In genomic region chr18:12934454-12935071, GRCh38 we compare ENCODE assay signal across 8 cellular contexts. TPM values are rescaled to one million over a fixed set of nuclear protein-coding genes. Genes with fewer than 3 reads are reported as not detected.
DNase-seq lines count a peak whose midpoint lies in the region; ATAC-seq and TF ChIP-seq lines count a peak whose summit lies in the region.

No MANE protein-coding gene starts in this region.

- no CpG with 5 or more reads among the region's 11 CpGs for WGBS in mesendoderm (ENCODE audit: extremely low coverage, insufficient coverage, low lambda C conversion rate)

- H3K4me3 Mint-ChIP-seq in CD4-positive, alpha-beta T cell: no peak overlapping the region
- no peak overlapping the region for H3K4me3 Mint-ChIP-seq in effector memory CD8-positive, alpha-beta T cell

- no peaks in the 10 kb centered on the region for H3K36me3 Mint-ChIP-seq in CD4-positive, alpha-beta T cell (ENCODE audit: low read depth)
- H3K36me3 Mint-ChIP-seq in effector memory CD8-positive, alpha-beta T cell (ENCODE audit: insufficient read depth): peaks cover 6% of the 10 kb centered on the region

- H3K9me3 Mint-ChIP-seq in CD4-positive, alpha-beta T cell: no peaks in the 10 kb centered on the region
- H3K9me3 Mint-ChIP-seq in effector memory CD8-positive, alpha-beta T cell: no peaks in the 10 kb centered on the region

- H2BK120ac ChIP-seq in mesendoderm (ENCODE audit: low read depth, low read length): no peak overlapping the region

- H2AK5ac ChIP-seq in mesendoderm (ENCODE audit: low read length): no peak overlapping the region

- H2BK15ac ChIP-seq in mesendoderm (replicated peaks; ENCODE audit: low read depth): no peak overlapping the region

- no peaks in the 10 kb centered on the region for H3K27me3 ChIP-seq in CD4-positive, alpha-beta T cell (ENCODE audit: control insufficient read depth, insufficient read depth, low read length)
- no peaks in the 10 kb centered on the region for H3K27me3 ChIP-seq in mesendoderm (ENCODE audit: insufficient read depth, low read length, poor library complexity)

- H3K56ac ChIP-seq in mesendoderm (ENCODE audit: low read length): no peak overlapping the region

- no peak overlapping the region for H3K4me2 ChIP-seq in mesendoderm (ENCODE audit: low read length)

- no peak overlapping the region for H4K5ac ChIP-seq in mesendoderm (ENCODE audit: low read length)

- H4K8ac ChIP-seq in mesendoderm (ENCODE audit: low read depth, low read length): no peak overlapping the region

- H3K4me1 Mint-ChIP-seq in CD4-positive, alpha-beta T cell (ENCODE audit: low read depth): no peaks in the 10 kb centered on the region
- peaks cover 15 to 17% of the 10 kb centered on the region in 2 donors for H3K4me1 Mint-ChIP-seq in effector memory CD8-positive, alpha-beta T cell (ENCODE audit: low read depth in 2 of 2)

- H3K9me3 ChIP-seq in CD4-positive, alpha-beta T cell (ENCODE audit: control insufficient read depth, low read length): no peaks in the 10 kb centered on the region

- CTCF ChIA-PET in CD4-positive, alpha-beta T cell (lab: Charles Lee): interaction anchor here (0.6 to 3.2 kb wide), 15 partner anchors 9 to 540 kb away, joined by 3 to 61 read pairs (median 4); partner anchors contain the start of genes CEP76 and PSMG2

- H3K4ac ChIP-seq in mesendoderm (ENCODE audit: low read depth, low read length): no peak overlapping the region

- peaks cover 3% of the 10 kb centered on the region for H3K27me3 Mint-ChIP-seq in CD4-positive, alpha-beta T cell
- peaks cover 0 to 8% of the 10 kb centered on the region in 2 donors for H3K27me3 Mint-ChIP-seq in effector memory CD8-positive, alpha-beta T cell

- no peaks in the 10 kb centered on the region for H3K4me1 ChIP-seq in mesendoderm (ENCODE audit: control insufficient read depth, low read depth, low read length)

- no peak overlapping the region for H3K4me3 ChIP-seq in mesendoderm (ENCODE audit: low read length)

- intact Hi-C loops in CD4-positive, alpha-beta T cell (cut with DNase I, micrococcal nuclease): loop anchor here (1.0 to 5.0 kb wide), 5 partner anchors 190 to 607 kb away; no protein-coding TSS in a partner anchor

- H2BK5ac ChIP-seq in mesendoderm (ENCODE audit: low read length): no peak overlapping the region

- POLR2A ChIA-PET in CD4-positive, alpha-beta T cell (lab: Charles Lee): interaction anchor here (0.5 to 2.1 kb wide), 6 partner anchors 13 to 212 kb away, joined by 3 to 7 read pairs (median 5); partner anchors contain the start of gene SEH1L

- peak; percentile 61 to 83 (median 72) for DNase-seq in CD4-positive, alpha-beta T cell
- DNase-seq in NOMO-1 (lab: John Stamatoyannopoulos, UW; ENCODE audit: unreplicated experiment in 2 of 2) (peak; percentile 54 to 74), mesendoderm (peak; percentile 91), mesenteric fat pad (ENCODE audit: low spot score) (no peak)
- peak; percentile 51 to 64 for DNase-seq in activated CD8-positive, alpha-beta memory T cell treated with anti-CD3 and anti-CD28 coated beads for 1 hour (ENCODE audit: extremely low read depth in 1 of 2, low read depth in 1 of 2)
- peak; percentile 75 to 85 (median 82) for DNase-seq in effector memory CD8-positive, alpha-beta T cell
- DNase-seq in stimulated activated CD8-positive, alpha-beta memory T cell treated with anti-CD3 and anti-CD28 coated beads, Interleukin-15, amount 100 ng/mL, for 24 hours (ENCODE audit: low read depth): peak; percentile 34

- ATAC-seq in CD4-positive, alpha-beta T cell (ENCODE audit: poor library complexity): peak; percentile 92
- ATAC-seq in HG03565 (IDR thresholded peaks at IDR 0.05; ENCODE audit: unreplicated experiment): peak; percentile 48
- peak; percentile 81 for ATAC-seq in effector memory CD8-positive, alpha-beta T cell (replicated peaks)

- no peaks in the 10 kb centered on the region for H3K79me2 ChIP-seq in mesendoderm (ENCODE audit: control insufficient read depth, insufficient read depth, low read length)

- H3K9ac ChIP-seq in mesendoderm (ENCODE audit: low read length): no peak overlapping the region

- H3K36me3 ChIP-seq in mesendoderm (ENCODE audit: control insufficient read depth, insufficient read depth, low read length): no peaks in the 10 kb centered on the region

- H3K18ac ChIP-seq in mesendoderm (ENCODE audit: low read length): no peak overlapping the region

- H3K27ac ChIP-seq in CD4-positive, alpha-beta T cell (ENCODE audit: low read depth, low read length): no peak overlapping the region
- no peak overlapping the region for H3K27ac ChIP-seq in mesendoderm (ENCODE audit: low read depth, low read length)

- no peak overlapping the region for H3K23ac ChIP-seq in mesendoderm (ENCODE audit: low read length)

- H3K79me1 ChIP-seq in mesendoderm (ENCODE audit: low read length): no peaks in the 10 kb centered on the region

- no peak overlapping the region for H3K27ac Mint-ChIP-seq in CD4-positive, alpha-beta T cell
- no peak overlapping the region for H3K27ac Mint-ChIP-seq in effector memory CD8-positive, alpha-beta T cell

- TF ChIP-seq CTCF in CD4-positive, alpha-beta T cell (IDR thresholded peaks at IDR 0.05): peak; percentile 94

RNA-seq across cellular contexts. Expression of gene SEH1L, which starts 13.2 kb away (rescaled TPM):
- 10 to 100 TPM; 23.9 to 26.7 TPM for total RNA-seq in CD4-positive, alpha-beta T cell
- polyA plus RNA-seq in mesendoderm (2013, experiment 1 of 2): 47.7 TPM
- 45.9 TPM for polyA plus RNA-seq in mesendoderm (2013, experiment 2 of 2)
- 57.0 TPM for total RNA-seq in mesenteric fat pad

RNA-seq across cellular contexts. Expression of gene PTPN2, which starts 50.5 kb away (rescaled TPM):
- total RNA-seq in CD4-positive, alpha-beta T cell: 10 to 100 TPM; 49.4 to 53.8 TPM
- polyA plus RNA-seq in mesendoderm (2013, experiment 1 of 2): 53.1 TPM
- 50.1 TPM for polyA plus RNA-seq in mesendoderm (2013, experiment 2 of 2)
- 33.8 TPM for total RNA-seq in mesenteric fat pad

RNA-seq across cellular contexts. Expression of gene CEP192, which starts 56.6 kb away (rescaled TPM):
- total RNA-seq in CD4-positive, alpha-beta T cell: 10 to 100 TPM; 23.4 to 25.0 TPM
- 11.5 TPM for polyA plus RNA-seq in mesendoderm (2013, experiment 1 of 2)
- polyA plus RNA-seq in mesendoderm (2013, experiment 2 of 2): 11.7 TPM
- 13.5 TPM for total RNA-seq in mesenteric fat pad
